ENCODE assay signal across 12 cellular contexts in the genomic region with DNA sequence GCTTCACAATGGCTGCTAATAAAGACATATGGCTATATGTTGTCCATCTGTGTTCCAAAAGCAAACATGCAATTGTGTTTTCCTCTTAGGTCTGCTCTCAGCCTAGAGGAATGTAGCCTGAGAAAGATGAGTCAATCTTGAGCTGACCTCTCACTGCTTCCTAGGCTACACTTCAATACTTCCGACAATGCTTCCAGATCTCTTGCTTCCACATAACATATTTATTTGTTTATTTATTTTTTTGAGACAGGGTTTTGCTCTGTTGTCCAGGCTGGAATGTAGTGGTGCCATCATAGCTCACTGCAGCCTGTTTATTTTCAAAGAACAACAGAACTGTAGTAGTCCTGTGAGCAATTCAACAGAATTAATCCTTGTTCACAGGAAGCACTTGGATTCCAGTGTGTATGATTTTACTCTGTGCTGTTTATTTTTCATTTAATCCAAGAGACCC.
DNase-seq lines count a peak whose midpoint lies in the region; ATAC-seq and TF ChIP-seq lines count a peak whose summit lies in the region.
"Had no signal": no experiment of that assay in that cellular context is flagged by ENCODE, and none has a peak within 500 bp of the region (broad histone marks: within the 10 kb centered on the region; RNA-seq: fewer than 3 reads in every experiment).

No MANE protein-coding gene starts in this region.

- H3K9ac ChIP-seq in GM23248 (0 out of 2 replicates have a peak overlapping the region, but pooled peaks have one; percentile 28), SK-N-SH (no peak overlapping the region)

- in situ Hi-C loops in GM23248 (cut with MboI): no loop called here

- no peak for TF ChIP-seq EP300 in SK-N-SH (IDR thresholded peaks at IDR 0.05; ENCODE audit: borderline replicate concordance in 1 of 2, low read depth in 1 of 2, low read length in 1 of 2)

- H3K4me2 ChIP-seq in GM23248 (ENCODE audit: unreplicated experiment) (peak overlapping the region; percentile 70), SK-N-SH (no peak overlapping the region)

- no peaks in the 10 kb centered on the region for H3K36me3 ChIP-seq in GM23248 (ENCODE audit: low read depth)
- no peaks in the 10 kb centered on the region for H3K36me3 ChIP-seq in SK-N-SH (replicated peaks in 1 of 2; ENCODE audit: control insufficient read depth in 1 of 2, insufficient read depth in 2 of 2, low read length in 1 of 2)

- no peaks in the 10 kb centered on the region for H3K9me2 ChIP-seq in GM23248 (ENCODE audit: insufficient read depth)
- no peaks in the 10 kb centered on the region for H3K9me2 ChIP-seq in SK-N-SH

- H3K4me1 ChIP-seq in GM23248 (ENCODE audit: insufficient read depth): peaks cover 22% of the 10 kb centered on the region
- peaks cover 0 to 5% of the 10 kb centered on the region in 2 experiments; a peak in 2 of 4 replicates for H3K4me1 ChIP-seq in SK-N-SH (ENCODE audit: control insufficient read depth in 1 of 2, insufficient read depth in 2 of 2, low read depth in 1 of 2, low read length in 1 of 2)

- H3K79me2 ChIP-seq in GM23248 (ENCODE audit: insufficient read depth) (no peaks in the 10 kb centered on the region), SK-N-SH (ENCODE audit: insufficient read depth) (no peaks in the 10 kb centered on the region)

- H3K27me3 ChIP-seq in GM23248 (replicated peaks; ENCODE audit: insufficient read depth): no peaks in the 10 kb centered on the region
- H3K27me3 ChIP-seq in SK-N-SH (ENCODE audit: insufficient read depth): no peaks in the 10 kb centered on the region

- peak; percentile 82 for DNase-seq in GM23248
- no peak for DNase-seq in SK-N-SH
- DNase-seq in fibroblast of the aortic adventitia (ENCODE audit: low read depth): peak; percentile 59
- DNase-seq in skeletal muscle cell (ENCODE audit: low read depth): peak; percentile 56
- DNase-seq in NCI-H1105 treated with DMSO at 0.1 percent for 48 hours (lab: John Stamatoyannopoulos, UW): no peak
- DNase-seq in HUDEP-2 (lab: John Stamatoyannopoulos, UW; ENCODE audit: unreplicated experiment in 76 of 76): no peak
- no peak for DNase-seq in GM19240 (ENCODE audit: insufficient read length, low spot score)
- DNase-seq: activated CD4-positive, alpha-beta T cell treated with anti-CD3 and anti-CD28 coated beads for 36 hours; activated gamma-delta T cell treated with Interleukin-2 at 50 U/mL for 16 hours; naive B cell; NCI-H526 treated with DMSO at 0.1 percent for 48 hours had no signal

- H3F3A ChIP-seq in GM23248 (ENCODE audit: insufficient read depth): peaks cover 19% of the 10 kb centered on the region
- peaks cover 8% of the 10 kb centered on the region for H3F3A ChIP-seq in SK-N-SH (replicated peaks; ENCODE audit: insufficient read depth)

- peak overlapping the region; percentile 66 for H2AFZ ChIP-seq in GM23248
- peak overlapping the region; percentile 67 for H2AFZ ChIP-seq in SK-N-SH (ENCODE audit: low read depth)

- ATAC-seq in GM18519 (IDR thresholded peaks at IDR 0.05; ENCODE audit: low FRiP score, unreplicated experiment): no peak
- ATAC-seq: activated CD4-positive, alpha-beta T cell treated with anti-CD3 and anti-CD28 coated beads for 36 hours had no signal

- TF ChIP-seq CTCF in SK-N-SH (IDR thresholded peaks at IDR 0.05) (no peak), fibroblast of the aortic adventitia (IDR thresholded peaks at IDR 0.05; ENCODE audit: insufficient read depth, low read length) (no peak)

- WGBS in GM23248 (ENCODE audit: low coverage in 1 of 2, low lambda C conversion rate in 2 of 2, missing lambda C conversion rate in 2 of 2), 2 experiments: 0 to 3% methylated on average over 1 of the region's 1 CpG
- WGBS in SK-N-SH (ENCODE audit: low lambda C conversion rate): 50% methylated on average over 1 of the region's 1 CpG

- TF ChIP-seq RAD21 in SK-N-SH (IDR thresholded peaks at IDR 0.05; ENCODE audit: low read length): no peak

- H3K4me3 ChIP-seq in GM23248 (peak overlapping the region; percentile 11; the same call in 1 of the 2 replicates), SK-N-SH (ENCODE audit: low read depth in 2 of 2, low read length in 1 of 2) (no peak overlapping the region), fibroblast of the aortic adventitia (ENCODE audit: low read depth, low read length) (no peak overlapping the region), skeletal muscle cell (ENCODE audit: low read depth, low read length) (no peak overlapping the region)

- H3K27ac ChIP-seq in GM23248: peak overlapping the region; percentile 64
- H3K27ac ChIP-seq in SK-N-SH (ENCODE audit: low read depth in 2 of 2, low read length in 1 of 2): peak overlapping the region in 1 of 2 experiments; percentile 73; a peak in 3 of 4 replicates

- POLR2A ChIA-PET in SK-N-SH (lab: Yijun Ruan, JAX): no interaction called here

- H4K20me1 ChIP-seq in GM23248 (ENCODE audit: insufficient read depth) (no peaks in the 10 kb centered on the region), SK-N-SH (ENCODE audit: insufficient read depth) (no peaks in the 10 kb centered on the region)

- H3K9me3 ChIP-seq in GM23248 (ENCODE audit: low read depth): no peaks in the 10 kb centered on the region
- no peaks in the 10 kb centered on the region for H3K9me3 ChIP-seq in SK-N-SH

- CTCF ChIA-PET in SK-N-SH (lab: Yijun Ruan, JAX): interaction anchor here (1.5 kb wide), 1 partner anchor 11 kb away, joined by 4 read pairs; no protein-coding TSS in a partner anchor

TF ChIP-seq in SK-N-SH, 30 proteins besides CTCF, POLR2A, EP300 and RAD21:
- TF ChIP-seq TCF12 (IDR thresholded peaks at IDR 0.05) (no peak), SIN3A (IDR thresholded peaks at IDR 0.05; ENCODE audit: borderline replicate concordance, low read depth, low read length) (no peak), GABPA (IDR thresholded peaks at IDR 0.05; ENCODE audit: low read depth) (no peak), TEAD4 (IDR thresholded peaks at IDR 0.05; ENCODE audit: borderline replicate concordance, insufficient read depth) (no peak), NFIC (IDR thresholded peaks at IDR 0.05; ENCODE audit: borderline replicate concordance) (no peak), CHD2 (IDR thresholded peaks at IDR 0.05; ENCODE audit: low read length, partially characterized antibody) (no peak), GATA2 (CRISPR knock-in tag; IDR thresholded peaks at IDR 0.05) (no peak), ZBTB33 (IDR thresholded peaks at IDR 0.05; ENCODE audit: borderline replicate concordance, low read depth) (no peak), FOXJ3 (CRISPR knock-in tag; IDR thresholded peaks at IDR 0.05) (no peak), MAX (IDR thresholded peaks at IDR 0.05; ENCODE audit: low read depth) (no peak), EZH2phosphoT487 (IDR thresholded peaks at IDR 0.05; ENCODE audit: borderline replicate concordance, low read depth) (no peak), ELF1 (IDR thresholded peaks at IDR 0.05) (no peak), SMC3 (IDR thresholded peaks at IDR 0.05; ENCODE audit: low read depth, low read length) (no peak), JUND (IDR thresholded peaks at IDR 0.05) (no peak)
- TF ChIP-seq, protein P1, sequence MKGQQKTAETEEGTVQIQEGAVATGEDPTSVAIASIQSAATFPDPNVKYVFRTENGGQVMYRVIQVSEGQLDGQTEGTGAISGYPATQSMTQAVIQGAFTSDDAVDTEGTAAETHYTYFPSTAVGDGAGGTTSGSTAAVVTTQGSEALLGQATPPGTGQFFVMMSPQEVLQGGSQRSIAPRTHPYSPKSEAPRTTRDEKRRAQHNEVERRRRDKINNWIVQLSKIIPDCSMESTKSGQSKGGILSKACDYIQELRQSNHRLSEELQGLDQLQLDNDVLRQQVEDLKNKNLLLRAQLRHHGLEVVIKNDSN (IDR thresholded peaks at IDR 0.05; ENCODE audit: borderline replicate concordance, low read depth): no peak
- TF ChIP-seq, protein P2, sequence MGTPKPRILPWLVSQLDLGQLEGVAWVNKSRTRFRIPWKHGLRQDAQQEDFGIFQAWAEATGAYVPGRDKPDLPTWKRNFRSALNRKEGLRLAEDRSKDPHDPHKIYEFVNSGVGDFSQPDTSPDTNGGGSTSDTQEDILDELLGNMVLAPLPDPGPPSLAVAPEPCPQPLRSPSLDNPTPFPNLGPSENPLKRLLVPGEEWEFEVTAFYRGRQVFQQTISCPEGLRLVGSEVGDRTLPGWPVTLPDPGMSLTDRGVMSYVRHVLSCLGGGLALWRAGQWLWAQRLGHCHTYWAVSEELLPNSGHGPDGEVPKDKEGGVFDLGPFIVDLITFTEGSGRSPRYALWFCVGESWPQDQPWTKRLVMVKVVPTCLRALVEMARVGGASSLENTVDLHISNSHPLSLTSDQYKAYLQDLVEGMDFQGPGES (IDR thresholded peaks at IDR 0.05; ENCODE audit: low read depth, low read length): no peak
- TF ChIP-seq, protein P3, sequence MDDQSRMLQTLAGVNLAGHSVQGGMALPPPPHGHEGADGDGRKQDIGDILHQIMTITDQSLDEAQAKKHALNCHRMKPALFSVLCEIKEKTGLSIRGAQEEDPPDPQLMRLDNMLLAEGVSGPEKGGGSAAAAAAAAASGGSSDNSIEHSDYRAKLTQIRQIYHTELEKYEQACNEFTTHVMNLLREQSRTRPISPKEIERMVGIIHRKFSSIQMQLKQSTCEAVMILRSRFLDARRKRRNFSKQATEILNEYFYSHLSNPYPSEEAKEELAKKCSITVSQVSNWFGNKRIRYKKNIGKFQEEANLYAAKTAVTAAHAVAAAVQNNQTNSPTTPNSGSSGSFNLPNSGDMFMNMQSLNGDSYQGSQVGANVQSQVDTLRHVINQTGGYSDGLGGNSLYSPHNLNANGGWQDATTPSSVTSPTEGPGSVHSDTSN (IDR thresholded peaks at IDR 0.05): no peak

Comparison
In these comparisons a context has a peak if more than half of its experiments do, and no peak if none do; other contexts are left out.
1. DNase-seq: peak in GM23248 (single experiment), fibroblast of the aortic adventitia (single experiment) and skeletal muscle cell (single experiment); none in SK-N-SH (single experiment), NCI-H1105 treated with DMSO at 0.1 percent for 48 hours (single experiment), HUDEP-2 (0 of 76) and GM19240 (single experiment).